Comparison of ENCODE assay signal across 1 cellular context in the genomic region with DNA sequence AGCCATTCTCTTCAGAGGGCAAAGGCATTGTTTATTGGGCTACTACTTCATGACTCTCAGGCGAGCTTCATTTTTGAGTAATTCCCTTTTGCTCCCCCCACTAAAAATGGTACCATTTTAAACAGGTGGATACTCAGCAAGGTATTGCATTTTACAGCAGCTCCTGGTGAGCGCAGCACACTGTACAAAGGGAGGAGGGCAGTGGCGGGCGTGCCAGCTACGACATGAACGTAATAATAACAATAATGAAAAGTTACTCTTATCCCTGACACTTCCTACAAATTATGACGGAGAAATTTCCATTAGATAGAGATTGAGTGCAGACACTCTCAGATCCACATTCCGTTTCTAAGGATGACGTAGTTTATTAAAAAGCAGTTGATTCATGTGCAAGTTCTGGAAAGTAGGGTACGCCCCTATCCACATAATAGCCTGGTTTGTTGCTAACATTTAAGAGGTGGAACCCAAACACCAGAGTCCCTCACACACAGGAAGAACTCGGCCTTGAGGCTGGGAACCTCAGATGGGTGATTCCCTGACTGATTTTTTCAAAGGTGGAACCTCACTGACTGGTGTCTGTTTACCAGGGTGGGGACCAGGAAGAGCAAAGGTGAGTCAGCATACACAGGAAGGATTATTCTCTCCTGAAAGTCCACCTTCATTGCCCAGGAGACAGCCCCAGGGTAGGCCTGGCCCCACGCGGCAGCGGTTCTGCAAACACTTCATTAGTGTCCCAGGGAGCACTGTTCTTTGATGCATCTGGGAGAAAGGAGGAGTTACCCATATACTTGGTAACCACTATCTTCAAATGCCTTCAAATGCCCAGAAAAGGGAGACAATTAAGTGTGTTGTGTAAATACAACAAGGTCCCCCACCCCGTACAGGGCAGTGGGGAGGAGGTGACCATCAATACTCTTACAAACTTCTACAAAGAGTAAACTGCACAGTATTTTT.
TF ChIP-seq lines count a peak whose summit lies in the region.

No MANE protein-coding gene starts in this region.

TF ChIP-seq in HCT116, 20 proteins besides CTCF, POLR2A, EP300 and RAD21 (continued from another document):
- TF ChIP-seq EGR1 (IDR thresholded peaks at IDR 0.05; ENCODE audit: low read depth): no peak
TF ChIP-seq in HCT116: peak in this region for 11.
